ENCODE assay signal across 10 cellular contexts in genomic region chr7:37921876-37922275, GRCh38. TPM values are rescaled to one million over a fixed set of nuclear protein-coding genes. Genes with fewer than 3 reads are reported as not detected.
A peak's percentile ranks its signal among the peaks of the same experiment; 100 is the strongest.
DNase-seq lines count a peak whose midpoint lies in the region; ATAC-seq and TF ChIP-seq lines count a peak whose summit lies in the region.
"Had no signal": no experiment of that assay in that cellular context is flagged by ENCODE, and none has a peak within 500 bp of the region (broad histone marks: within the 10 kb centered on the region; RNA-seq: fewer than 3 reads in every experiment).

No MANE protein-coding gene starts in this region.

- in situ Hi-C loops in HAP-1 (cut with MboI; ENCODE audit: low sequenced_read_pairs), result loop anchor here (25.0 kb wide), 1 partner anchor 440 kb away; no protein-coding TSS in a partner anchor

- intact Hi-C loops in heart left ventricle (cut with DNase I) (loop anchor here in 2 of 10 donors (2.0 to 5.0 kb wide), 2 partner anchors 21 to 150 kb away; no protein-coding TSS in a partner anchor), Right ventricle myocardium superior (cut with DNase I) (no loop called here), uterus (cut with DNase I; ENCODE audit: low total_unique reads) (no loop called here)

- ATAC-seq in heart left ventricle (no peak), Right ventricle myocardium superior (ENCODE audit: poor library complexity) (no peak), GM19455 (IDR thresholded peaks at IDR 0.05; ENCODE audit: unreplicated experiment) (no peak)

- TF ChIP-seq CTCF in heart left ventricle (IDR thresholded peaks at IDR 0.05), result no peak
- TF ChIP-seq CTCF in brain (conservative IDR thresholded peaks at IDR 0.05), result peak in 1 of 2 experiments; percentile 2
- TF ChIP-seq CTCF in mesothelial cell of epicardium (IDR thresholded peaks at IDR 0.05; ENCODE audit: unreplicated experiment), result no peak
- TF ChIP-seq CTCF in uterus (IDR thresholded peaks at IDR 0.05), result no peak

- TF ChIP-seq POLR2A in heart left ventricle (IDR thresholded peaks at IDR 0.05) (no peak), uterus (IDR thresholded peaks at IDR 0.05) (no peak)

- H3K9me3 Mint-ChIP-seq in brain (peaks cover 4 to 15% (median 6%) of the 10 kb centered on the region in 5 experiments), mesothelial cell of epicardium (peaks cover 8% of the 10 kb centered on the region)

- no peak for DNase-seq in heart left ventricle
- no peak for DNase-seq in Right ventricle myocardium superior
- no peak for DNase-seq in mesothelial cell of epicardium (ENCODE audit: low spot score in 2 of 2, unreplicated experiment in 2 of 2)
- no peak for DNase-seq in uterus
- no peak for DNase-seq in SIG-M5 (lab: John Stamatoyannopoulos, UW)
- DNase-seq in HAP-1 (ENCODE audit: low spot score in 2 of 2), result no peak
- DNase-seq: activated CD4-positive, CD25-positive, alpha-beta regulatory T cell; amniotic stem cell had no signal

- H3K4me1 Mint-ChIP-seq in brain, result peaks cover 30% of the 10 kb centered on the region
- H3K4me1 Mint-ChIP-seq in mesothelial cell of epicardium, result peaks cover 20% of the 10 kb centered on the region

- WGBS in heart left ventricle, 4 donors, result 43 to 53% (median 50%) methylated on average over 4 of the region's 4 CpGs

- H3K27me3 Mint-ChIP-seq in brain (peaks cover 25% of the 10 kb centered on the region), mesothelial cell of epicardium (ENCODE audit: low read depth) (peaks cover 58% of the 10 kb centered on the region)

- H3K36me3 Mint-ChIP-seq in brain, result peaks cover 22% of the 10 kb centered on the region
- H3K36me3 Mint-ChIP-seq in mesothelial cell of epicardium, result no peaks in the 10 kb centered on the region

- H3K27ac Mint-ChIP-seq in brain (peak overlapping the region; percentile 35 to 96 (median 87)), mesothelial cell of epicardium (no peak overlapping the region)

- peak overlapping the region; percentile 46 to 86 (median 76) for H3K4me3 ChIP-seq in heart left ventricle
- peak overlapping the region; percentile 37 to 74 for H3K4me3 ChIP-seq in uterus
- H3K4me3 ChIP-seq in HAP-1, result no peak overlapping the region

- H3K9me3 ChIP-seq in heart left ventricle (peaks cover 0 to 18% (median 8%) of the 10 kb centered on the region in 12 donors), uterus (no peaks in the 10 kb centered on the region), HAP-1 (no peaks in the 10 kb centered on the region)

- H3K4me1 ChIP-seq in heart left ventricle (peaks cover 0 to 30% (median 13%) of the 10 kb centered on the region in 12 donors), uterus (no peaks in the 10 kb centered on the region), HAP-1 (no peaks in the 10 kb centered on the region)

- no peaks in the 10 kb centered on the region for H3K36me3 ChIP-seq in heart left ventricle
- H3K36me3 ChIP-seq in uterus, result no peaks in the 10 kb centered on the region
- no peaks in the 10 kb centered on the region for H3K36me3 ChIP-seq in HAP-1 (replicated peaks)

- peak overlapping the region in 8 of 12 donors; percentile 80 to 96 (median 92) for H3K27ac ChIP-seq in heart left ventricle
- H3K27ac ChIP-seq in uterus, result peak overlapping the region; percentile 90 to 92

- H3K4me3 Mint-ChIP-seq in brain, result peak overlapping the region; percentile 87 to 93 (median 92)
- H3K4me3 Mint-ChIP-seq in mesothelial cell of epicardium, result peak overlapping the region; percentile 27

- H3K27me3 ChIP-seq in heart left ventricle (peaks cover 0 to 9% (median 0%) of the 10 kb centered on the region in 9 donors), uterus (no peaks in the 10 kb centered on the region), HAP-1 (ENCODE audit: low read depth) (peaks cover 4% of the 10 kb centered on the region; the same call in 1 of the 2 replicates)

RNA-seq across cellular contexts. Expression of gene EPDR1, which starts 1.4 kb away (rescaled TPM):
- total RNA-seq in heart left ventricle, result 10 to 100 TPM; 31.0 to 73.0 (median 45.5) TPM
- polyA plus RNA-seq in heart left ventricle, result 10 to 100 TPM; 10.5 to 15.7 TPM
- total RNA-seq in Right ventricle myocardium superior, result 49.1 TPM
- polyA plus RNA-seq in brain (ENCODE audit: insufficient read depth, low read depth, low replicate concordance), result 15.5 TPM
- total RNA-seq in mesothelial cell of epicardium, result 5.8 to 6.2 TPM (median 6.0 TPM) in 3 replicates
- 10 to 100 TPM; 14.4 to 30.4 (median 24.1) TPM for total RNA-seq in uterus

RNA-seq across cellular contexts. Expression of gene SFRP4, which starts 5.3 kb away (rescaled TPM):
- 10 to 100 TPM in 2 of 9 donors, 1 to 10 TPM in 3, under 1 TPM in 4; 0.35 to 21.3 (median 2.0) TPM for total RNA-seq in heart left ventricle
- polyA plus RNA-seq in heart left ventricle, result under 1 TPM; 0.10 to 0.65 TPM
- 0.59 TPM for total RNA-seq in Right ventricle myocardium superior
- 0.81 TPM for polyA plus RNA-seq in brain (ENCODE audit: insufficient read depth, low read depth, low replicate concordance)
- 5.7 to 6.6 TPM (median 6.4 TPM) in 3 replicates for total RNA-seq in mesothelial cell of epicardium
- 100 to 1,000 TPM in 1 of 4 donors, 10 to 100 TPM in 3; 17.4 to 107 (median 73.2) TPM for total RNA-seq in uterus
